In the genomic region with DNA sequence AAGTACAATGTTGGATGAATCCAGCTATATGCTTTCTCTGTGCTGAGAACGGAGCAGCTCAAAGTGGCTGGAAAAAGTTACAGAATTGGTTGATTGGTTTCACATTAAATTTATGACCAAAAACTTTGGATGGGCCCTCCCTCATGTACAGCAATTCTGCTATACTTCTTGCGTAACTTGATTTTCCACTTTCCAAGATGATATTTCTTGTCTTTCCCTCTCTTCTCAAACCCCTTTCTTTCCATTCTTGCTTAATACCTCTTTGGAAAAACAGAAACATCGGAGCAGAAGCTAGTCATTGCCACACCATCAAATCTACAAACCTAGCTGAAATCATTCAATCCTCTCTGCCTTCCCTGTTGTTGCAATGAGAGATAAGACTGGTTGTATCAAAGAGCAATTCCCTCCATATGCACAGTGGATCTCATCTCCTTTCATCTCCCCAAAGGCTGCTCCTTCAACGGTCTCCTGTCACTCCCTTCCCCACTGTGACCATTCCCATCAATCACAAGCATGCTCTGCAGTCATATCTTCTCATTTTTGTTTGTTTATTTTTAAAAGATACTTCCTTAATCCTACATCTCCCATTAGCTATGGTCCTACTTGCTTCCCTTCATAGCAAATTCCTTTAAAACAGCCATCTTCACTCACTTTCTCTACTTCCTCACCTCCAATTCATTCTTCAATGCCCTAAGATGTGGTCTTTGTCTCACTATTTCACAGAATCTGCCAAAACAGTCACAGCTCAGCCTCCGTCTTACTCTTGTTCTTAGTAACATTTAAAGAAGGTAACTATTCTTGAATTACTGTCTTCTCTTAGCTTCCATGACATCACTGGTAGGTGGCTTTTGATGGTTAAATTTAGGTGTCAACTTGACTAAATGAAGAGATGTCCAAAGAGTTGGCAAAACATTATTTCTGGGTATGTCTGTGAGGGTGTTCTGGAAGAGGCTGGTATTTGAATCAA, we compare ENCODE assay signal across 25 cellular contexts.
"Had no signal": no experiment of that assay in that cellular context is flagged by ENCODE, and none has a peak within 500 bp of the region (broad histone marks: within the 10 kb centered on the region; RNA-seq: fewer than 3 reads in every experiment).

No MANE protein-coding gene starts in this region.

- H3K27me3 ChIP-seq: Peyer's patch, SJCRH30 had no signal

- H3K4me3 ChIP-seq: Peyer's patch, SJCRH30 had no signal

- FAIRE-seq: astrocyte had no signal

- H3K36me3 Mint-ChIP-seq: activated naive CD4-positive, alpha-beta T cell treated with anti-CD3 and anti-CD28 coated beads, Interleukin-2, amount 50 U/mL, for 24 hours; brain had no signal

- H3K9ac ChIP-seq: SK-N-SH had no signal

- H3K27ac Mint-ChIP-seq: activated CD4-positive, alpha-beta memory T cell treated with anti-CD3 and anti-CD28 coated beads, Interleukin-2, amount 10 ng/mL, durations not matched to agents 7 days and 5 days; activated CD4-positive, alpha-beta T cell treated with anti-CD3 and anti-CD28 coated beads, Interleukin-2, amount 10 ng/mL, durations not matched to agents 7 days and 5 days; activated naive CD4-positive, alpha-beta T cell treated with anti-CD3 and anti-CD28 coated beads, Interleukin-2, amount 50 U/mL, for 24 hours; activated naive CD8-positive, alpha-beta T cell treated with anti-CD3 and anti-CD28 coated beads, Interleukin-2, amount 50 U/mL, for 24 hours; brain had no signal

- H3K4me2 ChIP-seq: SK-N-SH had no signal

- H3K9me3 ChIP-seq: Peyer's patch, SJCRH30, SK-N-SH had no signal

- H3K27me3 Mint-ChIP-seq: activated naive CD4-positive, alpha-beta T cell treated with anti-CD3 and anti-CD28 coated beads, Interleukin-2, amount 50 U/mL, for 24 hours; activated naive CD8-positive, alpha-beta T cell treated with anti-CD3 and anti-CD28 coated beads, Interleukin-2, amount 50 U/mL, for 24 hours; brain had no signal

- ATAC-seq: activated naive CD8-positive, alpha-beta T cell treated with anti-CD3 and anti-CD28 coated beads, Interleukin-2, amount 50 U/mL, for 24 hours had no signal

- H3K4me1 Mint-ChIP-seq: activated CD4-positive, alpha-beta memory T cell treated with anti-CD3 and anti-CD28 coated beads, Interleukin-2, amount 10 ng/mL, durations not matched to agents 7 days and 5 days; activated CD4-positive, alpha-beta T cell treated with anti-CD3 and anti-CD28 coated beads, Interleukin-2, amount 10 ng/mL, durations not matched to agents 7 days and 5 days; activated naive CD4-positive, alpha-beta T cell treated with anti-CD3 and anti-CD28 coated beads, Interleukin-2, amount 50 U/mL, for 24 hours; activated naive CD8-positive, alpha-beta T cell treated with anti-CD3 and anti-CD28 coated beads, Interleukin-2, amount 50 U/mL, for 24 hours; brain; central memory CD8-positive, alpha-beta T cell had no signal

- DNase-seq: activated CD4-positive, alpha-beta memory T cell treated with anti-CD3 and anti-CD28 coated beads, Interleukin-2, amount 10 ng/mL, durations not matched to agents 7 days and 5 days; activated CD4-positive, alpha-beta T cell treated with anti-CD3 and anti-CD28 coated beads, Interleukin-2, amount 10 ng/mL, durations not matched to agents 7 days and 5 days; activated CD8-positive, alpha-beta memory T cell treated with anti-CD3 and anti-CD28 coated beads, Interleukin-2, amount 50 U/mL, for 48 hours; activated gamma-delta T cell; activated naive CD8-positive, alpha-beta T cell treated with anti-CD3 and anti-CD28 coated beads, Interleukin-2, amount 50 U/mL, for 24 hours; activated T-cell treated with anti-CD3 and anti-CD28 coated beads, Interleukin-2, amount 50 U/mL, for 1 hour; amygdala; Kasumi-1; KBM-7; NCI-H1105 treated with DMSO at 0.1 percent for 48 hours; NCI-H1436 treated with DMSO at 0.1 percent for 48 hours; NCI-H187; NCI-H2081; NCI-H510A treated with DMSO at 0.1 percent for 48 hours; Peyer's patch; Right ventricle myocardium superior; SJCRH30; SK-N-SH; T-helper 1 cell had no signal

- H3K27ac ChIP-seq: Peyer's patch, RWPE1, SJCRH30, VCaP had no signal

- H3K4me3 Mint-ChIP-seq: activated CD4-positive, alpha-beta memory T cell treated with anti-CD3 and anti-CD28 coated beads, Interleukin-2, amount 10 ng/mL, durations not matched to agents 7 days and 5 days; activated CD4-positive, alpha-beta T cell treated with anti-CD3 and anti-CD28 coated beads, Interleukin-2, amount 10 ng/mL, durations not matched to agents 7 days and 5 days; activated naive CD4-positive, alpha-beta T cell treated with anti-CD3 and anti-CD28 coated beads, Interleukin-2, amount 50 U/mL, for 24 hours; activated naive CD8-positive, alpha-beta T cell treated with anti-CD3 and anti-CD28 coated beads, Interleukin-2, amount 50 U/mL, for 24 hours; brain; central memory CD8-positive, alpha-beta T cell had no signal

- H3K4me1 ChIP-seq: Peyer's patch had no signal

- H3K9me3 Mint-ChIP-seq: activated CD4-positive, alpha-beta memory T cell treated with anti-CD3 and anti-CD28 coated beads, Interleukin-2, amount 10 ng/mL, durations not matched to agents 7 days and 5 days; activated CD4-positive, alpha-beta T cell treated with anti-CD3 and anti-CD28 coated beads, Interleukin-2, amount 10 ng/mL, durations not matched to agents 7 days and 5 days; activated naive CD4-positive, alpha-beta T cell treated with anti-CD3 and anti-CD28 coated beads, Interleukin-2, amount 50 U/mL, for 24 hours; activated naive CD8-positive, alpha-beta T cell treated with anti-CD3 and anti-CD28 coated beads, Interleukin-2, amount 50 U/mL, for 24 hours; brain; central memory CD8-positive, alpha-beta T cell had no signal

- H3K36me3 ChIP-seq: Peyer's patch, SJCRH30 had no signal
